In the genomic region with DNA sequence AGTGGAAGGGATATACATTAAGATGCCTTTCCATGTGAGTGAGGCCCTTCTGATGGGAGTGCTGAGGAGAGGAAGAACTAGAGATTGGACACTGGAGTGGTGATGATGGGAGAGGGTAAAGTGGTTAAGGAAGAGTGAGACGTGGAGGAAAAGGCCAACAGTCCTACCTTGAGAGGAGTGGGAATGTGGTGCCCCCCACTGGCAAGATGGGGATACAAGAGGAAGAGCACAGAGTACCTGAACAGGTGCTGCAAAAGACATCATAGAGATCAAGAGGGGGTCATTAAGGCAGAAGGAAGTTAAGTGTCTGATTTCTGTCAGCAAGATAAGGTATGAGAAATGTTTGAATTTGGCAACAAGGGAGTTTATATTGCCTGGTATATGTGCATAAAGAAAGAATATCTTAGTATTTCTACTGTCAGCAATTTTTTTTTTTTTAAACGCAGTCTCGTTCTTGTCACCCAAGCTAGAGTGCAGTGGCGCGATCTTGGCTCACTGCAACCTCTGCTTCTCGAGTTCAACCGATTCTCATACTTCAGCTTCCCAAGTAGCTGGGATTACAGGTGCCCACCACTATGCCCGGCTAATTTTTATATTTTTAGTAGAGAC, we compare ENCODE assay signal across 8 cellular contexts. TPM values are rescaled to one million over a fixed set of nuclear protein-coding genes. Genes with fewer than 3 reads are reported as not detected.
A peak's percentile ranks its signal among the peaks of the same experiment; 100 is the strongest.
DNase-seq lines count a peak whose midpoint lies in the region; ATAC-seq and TF ChIP-seq lines count a peak whose summit lies in the region.

No MANE protein-coding gene starts in this region.

- H4K20me1 ChIP-seq in KMS-11 (ENCODE audit: insufficient read depth): no peaks in the 10 kb centered on the region

- CTCF ChIA-PET in CD4-positive, alpha-beta memory T cell (lab: Charles Lee; ENCODE audit: partially characterized antibody): interaction anchor here (0.8 to 4.6 kb wide), 12 partner anchors 9 to 222 kb away, joined by 3 to 40 read pairs (median 4); partner anchors contain the start of gene SLC25A20

- POLR2A ChIA-PET in CD4-positive, alpha-beta memory T cell (lab: Charles Lee; ENCODE audit: partially characterized antibody): interaction anchor here (1.5 kb wide), 1 partner anchor 34 kb away, joined by 4 read pairs; the partner anchor contains the start of gene ARIH2

- peaks cover 9 to 18% (median 10%) of the 10 kb centered on the region in 4 donors for H3K4me1 Mint-ChIP-seq in CD4-positive, alpha-beta memory T cell

- H3K27me3 Mint-ChIP-seq in CD4-positive, alpha-beta memory T cell: no peaks in the 10 kb centered on the region

- H3K36me3 ChIP-seq in CD4-positive, alpha-beta memory T cell (ENCODE audit: insufficient read depth, low read length): peaks cover 4% of the 10 kb centered on the region
- H3K36me3 ChIP-seq in KMS-11 (ENCODE audit: insufficient read depth): no peaks in the 10 kb centered on the region

- H3K4me3 Mint-ChIP-seq in CD4-positive, alpha-beta memory T cell: no peak overlapping the region

- peaks cover 16 to 18% of the 10 kb centered on the region in 2 donors for H3K36me3 Mint-ChIP-seq in CD4-positive, alpha-beta memory T cell

- H2AFZ ChIP-seq in KMS-11 (ENCODE audit: low read depth): no peak overlapping the region

- no peaks in the 10 kb centered on the region for H3K27me3 ChIP-seq in CD4-positive, alpha-beta memory T cell (ENCODE audit: insufficient read depth, low read length)
- no peaks in the 10 kb centered on the region for H3K27me3 ChIP-seq in KMS-11 (ENCODE audit: insufficient read depth, low read depth)
- H3K27me3 ChIP-seq in foreskin keratinocyte: no peaks in the 10 kb centered on the region

- no peak overlapping the region for H3K4me2 ChIP-seq in KMS-11

- peak overlapping the region in 4 of 7 donors; percentile 17 to 78 (median 43) for H3K27ac Mint-ChIP-seq in CD4-positive, alpha-beta memory T cell

- ATAC-seq in foreskin keratinocyte: no peak
- no peak for ATAC-seq in HG03354 (IDR thresholded peaks at IDR 0.05; ENCODE audit: poor library complexity, severe bottlenecking, unreplicated experiment)
- ATAC-seq in GM19035 (IDR thresholded peaks at IDR 0.05; ENCODE audit: unreplicated experiment): no peak
- ATAC-seq in HG03045 (IDR thresholded peaks at IDR 0.05; ENCODE audit: unreplicated experiment): no peak

- no peaks in the 10 kb centered on the region for H3K9me3 ChIP-seq in CD4-positive, alpha-beta memory T cell (ENCODE audit: control insufficient read depth in 1 of 2, low read length in 2 of 2)

- H3K27ac ChIP-seq in CD4-positive, alpha-beta memory T cell (ENCODE audit: low read depth, low read length): no peak overlapping the region
- no peak overlapping the region for H3K27ac ChIP-seq in KMS-11
- no peak overlapping the region for H3K27ac ChIP-seq in foreskin keratinocyte

- H3K4me3 ChIP-seq in CD4-positive, alpha-beta memory T cell (ENCODE audit: low read length in 2 of 2): no peak overlapping the region
- no peak overlapping the region for H3K4me3 ChIP-seq in KMS-11 (IDR thresholded peaks at IDR 0.05; ENCODE audit: insufficient read depth, low read depth, low read length)

- peaks cover 6% of the 10 kb centered on the region for H3K4me1 ChIP-seq in CD4-positive, alpha-beta memory T cell (ENCODE audit: insufficient read depth, low read length)
- peaks cover 6% of the 10 kb centered on the region for H3K4me1 ChIP-seq in KMS-11 (ENCODE audit: low read depth, poor library complexity, severe bottlenecking)
- H3K4me1 ChIP-seq in foreskin keratinocyte: no peaks in the 10 kb centered on the region

- intact Hi-C loops in CD4-positive, alpha-beta memory T cell (cut with micrococcal nuclease): no loop called here

- H3K9me3 Mint-ChIP-seq in CD4-positive, alpha-beta memory T cell: no peaks in the 10 kb centered on the region

- peak; percentile 46 for TF ChIP-seq CTCF in KMS-11 (conservative IDR thresholded peaks at IDR 0.05; ENCODE audit: low read depth, low read length)
- peak; percentile 60 for TF ChIP-seq CTCF in foreskin keratinocyte (conservative IDR thresholded peaks at IDR 0.05)

- no peak overlapping the region for H3K9ac ChIP-seq in KMS-11

- H3K79me2 ChIP-seq in KMS-11 (ENCODE audit: insufficient read depth, low read depth): peaks cover 9% of the 10 kb centered on the region; the same call in 1 of the 2 replicates

- DNase-seq in CD4-positive, alpha-beta memory T cell: peak; percentile 41 to 58 (median 51)
- peak; percentile 59 for DNase-seq in activated CD8-positive, alpha-beta memory T cell treated with anti-CD3 and anti-CD28 coated beads, Interleukin-2, amount 50 U/mL, for 4 hours
- DNase-seq in foreskin keratinocyte: peak in 1 of 2 donors; percentile 11
- peak; percentile 20 for DNase-seq in stimulated activated CD4-positive, alpha-beta T cell treated with anti-CD3 and anti-CD28 coated beads, Interleukin-12 subunit alpha, Interleukin-12 subunit beta, amount 100 ng/mL, for 4 hours

RNA-seq across cellular contexts. Expression of gene ARIH2, which starts 34.0 kb away (rescaled TPM):
- 100 to 1,000 TPM; 141 to 149 TPM for total RNA-seq in CD4-positive, alpha-beta memory T cell
- 100 to 1,000 TPM; 109 to 153 TPM for polyA plus RNA-seq in CD4-positive, alpha-beta memory T cell
- 66.0 and 72.3 TPM in 2 replicates for total RNA-seq in foreskin keratinocyte
- polyA plus RNA-seq in foreskin keratinocyte: 28.9 and 35.6 TPM in 2 replicates

RNA-seq across cellular contexts. Expression of gene P4HTM, which starts 37.4 kb away (rescaled TPM):
- 10 to 100 TPM; 79.3 to 87.3 TPM for total RNA-seq in CD4-positive, alpha-beta memory T cell
- 10 to 100 TPM; 29.7 to 32.8 TPM for polyA plus RNA-seq in CD4-positive, alpha-beta memory T cell
- 2.2 and 3.0 TPM in 2 replicates for total RNA-seq in foreskin keratinocyte
- 2.3 and 2.9 TPM in 2 replicates for polyA plus RNA-seq in foreskin keratinocyte

RNA-seq across cellular contexts. Expression of gene SLC25A20, which starts 53.9 kb away (rescaled TPM):
- total RNA-seq in CD4-positive, alpha-beta memory T cell: 10 to 100 TPM; 12.7 to 19.2 TPM
- 10 to 100 TPM; 21.9 to 67.6 TPM for polyA plus RNA-seq in CD4-positive, alpha-beta memory T cell
- 9.7 and 12.9 TPM in 2 replicates for total RNA-seq in foreskin keratinocyte
- polyA plus RNA-seq in foreskin keratinocyte: 8.9 and 10.1 TPM in 2 replicates

RNA-seq across cellular contexts. Expression of gene WDR6, which starts 54.6 kb away (rescaled TPM):
- total RNA-seq in CD4-positive, alpha-beta memory T cell: 100 to 1,000 TPM; 287 to 295 TPM
- 100 to 1,000 TPM; 105 to 143 TPM for polyA plus RNA-seq in CD4-positive, alpha-beta memory T cell
- 92.6 and 94.8 TPM in 2 replicates for total RNA-seq in foreskin keratinocyte
- 75.2 and 79.6 TPM in 2 replicates for polyA plus RNA-seq in foreskin keratinocyte

Comparison
In these comparisons a context has a peak if more than half of its experiments do, and no peak if none do; other contexts are left out.
1. RNA of gene P4HTM, which starts 37.4 kb away (total RNA-seq): 79.3 to 87.3 TPM in CD4-positive, alpha-beta memory T cell; 2.2 to 3.0 TPM in foreskin keratinocyte; every median in the first group is over 10 times any median in the second.